ENCODE assay signal across 8 cellular contexts in the genomic region with DNA sequence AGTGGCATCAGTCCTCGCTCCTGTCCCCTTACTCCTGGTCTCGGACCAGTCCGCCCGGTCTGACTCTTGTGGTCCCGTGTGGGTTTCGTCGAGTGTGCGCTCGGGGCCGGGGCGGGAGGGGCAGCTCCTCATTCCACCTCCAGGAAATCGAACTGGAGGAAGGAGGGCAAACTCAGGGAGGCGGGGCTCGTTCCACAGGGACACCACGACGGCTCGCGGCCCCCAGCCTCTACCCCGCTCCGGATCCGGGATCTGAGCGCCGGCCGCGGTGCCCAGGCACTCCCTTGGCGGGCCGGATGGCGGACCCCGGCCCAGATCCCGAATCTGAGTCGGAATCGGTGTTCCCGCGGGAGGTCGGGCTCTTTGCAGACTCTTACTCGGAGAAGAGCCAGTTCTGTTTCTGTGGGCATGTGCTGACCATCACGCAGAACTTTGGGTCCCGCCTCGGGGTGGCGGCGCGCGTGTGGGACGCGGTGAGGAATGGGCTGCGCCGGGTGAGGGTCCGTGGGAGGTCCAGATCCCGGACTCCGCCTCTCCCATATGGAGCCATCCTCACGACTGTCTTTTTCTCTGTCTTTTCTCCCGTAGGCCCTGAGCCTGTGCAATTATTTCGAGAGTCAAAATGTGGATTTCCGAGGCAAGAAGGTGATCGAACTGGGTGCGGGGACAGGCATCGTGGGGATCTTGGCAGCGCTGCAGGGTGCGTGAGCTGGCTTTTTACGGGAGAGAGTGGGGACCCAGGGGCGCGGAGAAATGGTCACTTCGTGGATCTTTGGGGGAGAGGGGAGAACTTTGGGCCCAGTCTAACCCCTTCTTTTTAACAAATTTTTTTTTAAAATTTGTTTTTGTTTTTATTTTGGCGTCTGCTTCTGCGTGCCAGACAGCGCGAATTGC. TPM values are rescaled to one million over a fixed set of nuclear protein-coding genes. Genes with fewer than 3 reads are reported as not detected.
DNase-seq lines count a peak whose midpoint lies in the region; ATAC-seq, FAIRE-seq and TF ChIP-seq lines count a peak whose summit lies in the region.

A gene (plus strand): TSS at position 186 of the 894 bp plus-strand sequence. CDS start 111 bp downstream, at position 297.

- TF ChIP-seq POLR2A in GM12892 (IDR thresholded peaks at IDR 0.05; ENCODE audit: low read depth, low read length) (no peak), Peyer's patch (IDR thresholded peaks at IDR 0.05) (no peak)

- H3K4me1 ChIP-seq in Peyer's patch (peaks cover 0 to 9% (median 3%) of the 10 kb centered on the region in 4 donors), mammary epithelial cell (ENCODE audit: insufficient read depth, low read length) (peaks cover 17% of the 10 kb centered on the region), smooth muscle cell (ENCODE audit: low read depth) (peaks cover under 1% of the 10 kb centered on the region)

- POLR2A ChIA-PET in AG04450 (lab: Yijun Ruan, JAX), result interaction anchor here (0.6 to 1.2 kb wide), 5 partner anchors 17 to 92 kb away, joined by 3 to 8 read pairs (median 5); a partner anchor contains a TSS

- H3K27me3 ChIP-seq in AG04450 (ENCODE audit: control insufficient read depth, insufficient read depth, low read length), result no peaks in the 10 kb centered on the region
- H3K27me3 ChIP-seq in Peyer's patch, result no peaks in the 10 kb centered on the region
- H3K27me3 ChIP-seq in mammary epithelial cell (ENCODE audit: insufficient read depth, low read length), result no peaks in the 10 kb centered on the region
- H3K27me3 ChIP-seq in smooth muscle cell (ENCODE audit: low read depth), result peaks cover 7% of the 10 kb centered on the region

- no peak for FAIRE-seq in GM12892 (lab: Jason Lieb, UNC)

- intact Hi-C loops in mammary epithelial cell (cut with micrococcal nuclease), result loop anchor here (2.0 kb wide), 1 partner anchor 46 kb away; no protein-coding TSS in a partner anchor

- TF ChIP-seq CTCF in AG04450 (IDR thresholded peaks at IDR 0.05; ENCODE audit: low read depth, low read length), result no peak
- peak in 2 of 6 experiments; percentile 12 to 14 for TF ChIP-seq CTCF in Peyer's patch (IDR thresholded peaks at IDR 0.05)
- TF ChIP-seq CTCF in mammary epithelial cell (conservative IDR thresholded peaks at IDR 0.05 in 1 of 2, IDR thresholded peaks at IDR 0.05 in 1 of 2; ENCODE audit: extremely low read depth in 1 of 2, insufficient read depth in 1 of 2, low read depth in 1 of 2, low read length in 2 of 2), result no peak
- TF ChIP-seq CTCF in smooth muscle cell (IDR thresholded peaks at IDR 0.05; ENCODE audit: borderline replicate concordance, insufficient read depth, poor library complexity, severe bottlenecking), result no peak
- TF ChIP-seq CTCF in GM20000 (IDR thresholded peaks at IDR 0.05; ENCODE audit: extremely low read depth, missing control alignments), result no peak

- ATAC-seq in HG03196 (IDR thresholded peaks at IDR 0.05; ENCODE audit: unreplicated experiment), result peak; percentile 20

- H3K79me2 ChIP-seq in mammary epithelial cell (ENCODE audit: insufficient read depth, low read length) (peaks cover 46% of the 10 kb centered on the region), smooth muscle cell (ENCODE audit: low read depth) (no peaks in the 10 kb centered on the region)

- peak within 1 kb of the TSS; percentile 92 for H3K9ac ChIP-seq in mammary epithelial cell (ENCODE audit: insufficient read depth, low read length)
- H3K9ac ChIP-seq in smooth muscle cell (ENCODE audit: low read depth), result peak within 1 kb of the TSS; percentile 91

- no peaks in the 10 kb centered on the region for H3F3A ChIP-seq in smooth muscle cell (ENCODE audit: low read depth)

- H4K20me1 ChIP-seq in mammary epithelial cell (ENCODE audit: insufficient read depth, low read length) (no peaks in the 10 kb centered on the region), smooth muscle cell (ENCODE audit: low read depth) (no peaks in the 10 kb centered on the region)

- DNase-seq in AG04450 (ENCODE audit: low read depth, low spot score), result no peak
- DNase-seq in GM12892 (ENCODE audit: insufficient read length), result peak; percentile 40
- DNase-seq in Peyer's patch, result peak; percentile 60 to 81 (median 81)
- DNase-seq in mammary epithelial cell, result peak; percentile 70
- peak; percentile 40 for DNase-seq in iris pigment epithelial cell (ENCODE audit: low read depth)
- DNase-seq in smooth muscle cell (lab: John Stamatoyannopoulos, UW; ENCODE audit: unreplicated experiment), result peak; percentile 65
- DNase-seq in GM20000 (ENCODE audit: low spot score), result no peak

- H3K9me3 ChIP-seq in AG04450 (ENCODE audit: control insufficient read depth, insufficient read depth, low read length), result no peaks in the 10 kb centered on the region; the same call in 1 of the 2 replicates
- no peaks in the 10 kb centered on the region for H3K9me3 ChIP-seq in Peyer's patch
- H3K9me3 ChIP-seq in mammary epithelial cell (replicated peaks; ENCODE audit: insufficient read depth, low read length), result no peaks in the 10 kb centered on the region
- no peaks in the 10 kb centered on the region for H3K9me3 ChIP-seq in smooth muscle cell (replicated peaks; ENCODE audit: low read depth)

- peak within 1 kb of the TSS; percentile 98 for H2AFZ ChIP-seq in mammary epithelial cell (ENCODE audit: low read depth, low read length)
- peak within 1 kb of the TSS; percentile 98 for H2AFZ ChIP-seq in smooth muscle cell (ENCODE audit: low read depth)

- in situ Hi-C loops in mammary epithelial cell (cut with MboI; ENCODE audit: low sequenced_read_pairs in 2 of 2), result no loop called here

- CTCF ChIA-PET in AG04450 (lab: Charles Lee) (interaction anchor here (1.0 to 1.3 kb wide), 2 partner anchors 10 to 16 kb away, joined by 3 to 6 read pairs; a partner anchor contains a TSS), mammary epithelial cell (lab: Charles Lee; ENCODE audit: low non-redundant PET) (interaction anchor here (0.6 to 0.7 kb wide), 2 partner anchors 16 to 20 kb away, joined by 4 to 9 read pairs; no protein-coding TSS in a partner anchor)

- H3K36me3 ChIP-seq in Peyer's patch (no peaks in the 10 kb centered on the region), mammary epithelial cell (ENCODE audit: insufficient read depth, low read length) (peaks cover 15% of the 10 kb centered on the region), smooth muscle cell (ENCODE audit: low read depth) (no peaks in the 10 kb centered on the region)

- H3K27ac ChIP-seq in AG04450 (ENCODE audit: low read depth, low read length) (peak within 1 kb of the TSS; percentile 99), Peyer's patch (peak within 1 kb of the TSS; percentile 84 to 92 (median 86)), mammary epithelial cell (ENCODE audit: insufficient read depth, low read depth, low read length) (peak within 1 kb of the TSS; percentile 94), smooth muscle cell (ENCODE audit: low read depth) (peak within 1 kb of the TSS; percentile 95)

- H3K4me3 ChIP-seq in AG04450 (ENCODE audit: low read depth, low read length) (peak within 1 kb of the TSS; percentile 98), Peyer's patch (peak within 1 kb of the TSS; percentile 54 to 72 (median 64)), mammary epithelial cell (replicated peaks in 1 of 3; ENCODE audit: insufficient read depth in 1 of 3, low read depth in 2 of 3, low read length in 3 of 3) (peak within 1 kb of the TSS; percentile 83 to 94 (median 83)), smooth muscle cell (peak within 1 kb of the TSS; percentile 88)

- no TSS peak for BruUV-seq in mammary epithelial cell (replicated peaks; lab: Mats Ljungman, UMichigan)

- dilution Hi-C loops in mammary epithelial cell (cut with HindIII; ENCODE audit: low sequenced_read_pairs), result no loop called here

- H3K4me2 ChIP-seq in mammary epithelial cell (ENCODE audit: insufficient read depth, low read depth, low read length), result peak within 1 kb of the TSS; percentile 91
- H3K4me2 ChIP-seq in smooth muscle cell, result peak within 1 kb of the TSS; percentile 94

- WGBS in mammary epithelial cell (ENCODE audit: low coverage, missing lambda C conversion rate), result 5% methylated on average over 35 of the region's 67 CpGs
- WGBS in smooth muscle cell (ENCODE audit: low lambda C conversion rate), result 3% methylated on average over 64 of the region's 67 CpGs

RNA-seq across cellular contexts. Expression of the gene that starts here (rescaled TPM):
- polyA plus RNA-seq in AG04450 (2011; rRNA removed) (6.8 and 7.6 TPM in 2 replicates), mammary epithelial cell (4.4 TPM), smooth muscle cell (9.0 and 9.9 TPM in 2 replicates)
- 6.7 and 8.3 TPM in 2 replicates for polyA minus RNA-seq in AG04450 (2011; rRNA and poly(A)+ RNA removed)
- 6.1 TPM for polyA plus RNA-seq in GM12892 (2012; ENCODE audit: missing spikeins)
- total RNA-seq in Peyer's patch (1 to 10 TPM; 1.4 to 7.4 (median 2.7) TPM), mammary epithelial cell (1 to 10 TPM; 6.8 to 8.2 TPM), smooth muscle cell (6.2 and 8.0 TPM in 2 replicates)
- polyA minus RNA-seq in mammary epithelial cell, result 0.21 TPM

Comparison
In these comparisons a context has a peak if more than half of its experiments do, and no peak if none do; other contexts are left out.
1. DNase-seq: peak in GM12892 (single experiment), Peyer's patch (3 of 3), mammary epithelial cell (single experiment), iris pigment epithelial cell (single experiment) and smooth muscle cell (single experiment); none in AG04450 (single experiment) and GM20000 (single experiment).
2. Peak in every context shown above with its lines, with median percentiles within 50 percentile points of each other: H3K27ac ChIP-seq and H3K4me3 ChIP-seq.